Comparison of ENCODE assay signal across 16 cellular contexts in genomic region chr15:85440451-85440850, GRCh38.
DNase-seq lines count a peak whose midpoint lies in the region; ATAC-seq, FAIRE-seq and TF ChIP-seq lines count a peak whose summit lies in the region.
"Had no signal": no experiment of that assay in that cellular context is flagged by ENCODE, and none has a peak within 500 bp of the region (broad histone marks: within the 10 kb centered on the region; RNA-seq: fewer than 3 reads in every experiment).

No MANE protein-coding gene starts in this region.

- H4K20me1 ChIP-seq in GM12878 (ENCODE audit: control insufficient read depth, insufficient read depth), result no peaks in the 10 kb centered on the region

- H3K27ac ChIP-seq in GM12878 (ENCODE audit: control insufficient read depth, insufficient read depth), result 0 out of 2 replicates have a peak overlapping the region, but pooled peaks have one; percentile 4
- H3K27ac ChIP-seq: BLaER1, coronary artery had no signal

- H3K36me3 ChIP-seq in GM12878 (ENCODE audit: control insufficient read depth in 2 of 2, insufficient read depth in 2 of 2, low read length in 1 of 2), result no peaks in the 10 kb centered on the region
- no peaks in the 10 kb centered on the region for H3K36me3 ChIP-seq in HAP-1 (replicated peaks)
- H3K36me3 ChIP-seq: BLaER1 had no signal

- no peaks in the 10 kb centered on the region for H3K9me3 Mint-ChIP-seq in stimulated activated naive CD8-positive, alpha-beta T cell treated with anti-CD3 and anti-CD28 coated beads, Interleukin-15, Interleukin-2, amounts not matched to agents 100 ng/mL and 50 ng/mL, for 24 hours

- H3K27me3 Mint-ChIP-seq in stimulated activated naive CD8-positive, alpha-beta T cell treated with anti-CD3 and anti-CD28 coated beads, Interleukin-15, Interleukin-2, amounts not matched to agents 100 ng/mL and 50 ng/mL, for 24 hours, result no peaks in the 10 kb centered on the region

- CTCF ChIA-PET in GM12878 (lab: Yijun Ruan, JAX), result interaction anchor here (1.2 to 4.0 kb wide), 4 partner anchors 9 to 109 kb away, joined by 3 to 19 read pairs (median 10); no protein-coding TSS in a partner anchor

- H3K27me3 ChIP-seq in GM12878 (replicated peaks in 1 of 2; ENCODE audit: control insufficient read depth in 2 of 2, insufficient read depth in 2 of 2, low read length in 1 of 2) (no peaks in the 10 kb centered on the region), HAP-1 (ENCODE audit: low read depth) (no peaks in the 10 kb centered on the region)
- H3K27me3 ChIP-seq: BLaER1 had no signal

- POLR2A ChIA-PET in GM12878 (lab: Charles Lee), result interaction anchor here (0.5 to 1.0 kb wide), 3 partner anchors 8 to 145 kb away, joined by 3 to 4 read pairs (median 3); no protein-coding TSS in a partner anchor

- H3K4me3 ChIP-seq in GM12878 (no peak overlapping the region), HAP-1 (no peak overlapping the region)
- H3K4me3 ChIP-seq: BLaER1, coronary artery had no signal

- no peak overlapping the region for H2AFZ ChIP-seq in GM12878 (ENCODE audit: control insufficient read depth, low read depth, low read length)

- TF ChIP-seq POLR2A in GM12878 (IDR thresholded peaks at IDR 0.05; ENCODE audit: low read depth, low read length), result no peak

- intact Hi-C loops in GM12878 (cut with micrococcal nuclease; ENCODE audit: unreplicated experiment), result no loop called here

- no peak for FAIRE-seq in GM12878 (lab: Jason Lieb, UNC)

- RAD21 ChIA-PET in GM12878 (lab: Charles Lee; ENCODE audit: unreplicated experiment), result interaction anchor here (0.6 to 1.8 kb wide), 15 partner anchors 9 to 247 kb away, joined by 3 to 14 read pairs (median 4); partner anchors contain the start of gene AKAP13

- ATAC-seq in stimulated activated naive CD8-positive, alpha-beta T cell treated with anti-CD3 and anti-CD28 coated beads, Interleukin-15, Interleukin-2, amounts not matched to agents 100 U/mL and 50 U/mL, for 24 hours, result no peak
- ATAC-seq in HG02885 (IDR thresholded peaks at IDR 0.05; ENCODE audit: poor library complexity, unreplicated experiment) (peak; percentile 59), GM12878 (peak; percentile 64), HG02623 (IDR thresholded peaks at IDR 0.05; ENCODE audit: unreplicated experiment) (no peak)

- BruUV-seq in GM12878 (replicated peaks; lab: Mats Ljungman, UMichigan), result no TSS peak

- in situ Hi-C loops in GM12878 (cut with MboI) (no loop called here), HAP-1 (cut with MboI; ENCODE audit: low sequenced_read_pairs) (no loop called here)

- no peak for DNase-seq in stimulated activated naive CD8-positive, alpha-beta T cell treated with anti-CD3 and anti-CD28 coated beads, Interleukin-15, Interleukin-2, amounts not matched to agents 100 U/mL and 50 U/mL, for 24 hours
- no peak for DNase-seq in GM12878 (ENCODE audit: low read depth, low spot score)
- DNase-seq in HAP-1 (ENCODE audit: low spot score in 2 of 2), result no peak
- DNase-seq in NCI-H128 (lab: John Stamatoyannopoulos, UW; ENCODE audit: unreplicated experiment), result no peak
- no peak for DNase-seq in GM03348 (ENCODE audit: low spot score)
- DNase-seq: foreskin melanocyte, left colon, NCI-H226, posterior cingulate gyrus, Right ventricle myocardium superior, substantia nigra had no signal

- TF ChIP-seq RAD21 in GM12878 (IDR thresholded peaks at IDR 0.05; ENCODE audit: insufficient read depth, low read depth, low read length), result no peak

- peaks cover 51% of the 10 kb centered on the region for H3K4me1 Mint-ChIP-seq in stimulated activated naive CD8-positive, alpha-beta T cell treated with anti-CD3 and anti-CD28 coated beads, Interleukin-15, Interleukin-2, amounts not matched to agents 100 ng/mL and 50 ng/mL, for 24 hours (ENCODE audit: low read depth)

- no peak for TF ChIP-seq CTCF in GM12878 (IDR thresholded peaks at IDR 0.05 in 2 of 3, conservative IDR thresholded peaks at IDR 0.05 in 1 of 3; ENCODE audit: control insufficient read depth in 2 of 3, extremely low read depth in 1 of 3, insufficient read depth in 1 of 3, low read depth in 3 of 3, low read length in 3 of 3)

- peaks cover 35% of the 10 kb centered on the region for H3K79me2 ChIP-seq in GM12878 (ENCODE audit: control insufficient read depth, insufficient read depth, low read length)

- no peak overlapping the region for H3K4me3 Mint-ChIP-seq in stimulated activated naive CD8-positive, alpha-beta T cell treated with anti-CD3 and anti-CD28 coated beads, Interleukin-15, Interleukin-2, amounts not matched to agents 100 ng/mL and 50 ng/mL, for 24 hours

- H3K4me1 ChIP-seq in GM12878 (ENCODE audit: control insufficient read depth, insufficient read depth, low read length) (peaks cover 28% of the 10 kb centered on the region), HAP-1 (peaks cover 30% of the 10 kb centered on the region)

- SMC1A ChIA-PET in GM12878 (lab: Charles Lee; ENCODE audit: uncharacterized antibody, unreplicated experiment), result interaction anchor here (0.9 to 6.2 kb wide), 19 partner anchors 8 to 144 kb away, joined by 3 to 73 read pairs (median 4); no protein-coding TSS in a partner anchor

- no peaks in the 10 kb centered on the region for H3K9me3 ChIP-seq in GM12878 (replicated peaks; ENCODE audit: control insufficient read depth, insufficient read depth, low read length)
- H3K9me3 ChIP-seq in HAP-1, result no peaks in the 10 kb centered on the region
- H3K9me3 ChIP-seq: BLaER1 had no signal

- 7% methylated on average over 2 of the region's 2 CpGs for WGBS in GM12878 (ENCODE audit: insufficient coverage, insufficient replicate concordance, low lambda C conversion rate, missing lambda C conversion rate)

- peak overlapping the region; percentile 78 for H3K27ac Mint-ChIP-seq in stimulated activated naive CD8-positive, alpha-beta T cell treated with anti-CD3 and anti-CD28 coated beads, Interleukin-15, Interleukin-2, amounts not matched to agents 100 ng/mL and 50 ng/mL, for 24 hours

- no peak overlapping the region for H3K4me2 ChIP-seq in GM12878 (ENCODE audit: control insufficient read depth, insufficient read depth)
- H3K4me2 ChIP-seq: BLaER1 had no signal

- no peak for TF ChIP-seq EP300 in GM12878 (IDR thresholded peaks at IDR 0.05; ENCODE audit: borderline replicate concordance in 1 of 2, control insufficient read depth in 1 of 2, low read depth in 2 of 2, low read length in 2 of 2)

- H3K36me3 Mint-ChIP-seq in stimulated activated naive CD8-positive, alpha-beta T cell treated with anti-CD3 and anti-CD28 coated beads, Interleukin-15, Interleukin-2, amounts not matched to agents 100 ng/mL and 50 ng/mL, for 24 hours (ENCODE audit: low read depth), result no peaks in the 10 kb centered on the region

- no peak overlapping the region for H3K9ac ChIP-seq in GM12878 (ENCODE audit: control insufficient read depth, insufficient read depth, low read length)
- H3K9ac ChIP-seq: BLaER1 had no signal

TF ChIP-seq in GM12878, 131 proteins besides CTCF, POLR2A, EP300 and RAD21:
- TF ChIP-seq POLR2AphosphoS5 (IDR thresholded peaks at IDR 0.05; ENCODE audit: low read length), result no peak
- TF ChIP-seq SREBF1 (IDR thresholded peaks at IDR 0.05; ENCODE audit: low read length), result no peak
- TF ChIP-seq SUZ12 (IDR thresholded peaks at IDR 0.05; ENCODE audit: unreplicated experiment), result no peak
- no peak for TF ChIP-seq ELK1 (IDR thresholded peaks at IDR 0.05; ENCODE audit: low read depth, low read length)
- TF ChIP-seq KLF5 (IDR thresholded peaks at IDR 0.05; ENCODE audit: partially characterized antibody), result no peak
- TF ChIP-seq POLR2AphosphoS2 (IDR thresholded peaks at IDR 0.05; ENCODE audit: low read depth, low read length), result no peak
- no peak for TF ChIP-seq ZNF24 (IDR thresholded peaks at IDR 0.05)
- TF ChIP-seq HDAC6 (IDR thresholded peaks at IDR 0.05; ENCODE audit: unreplicated experiment), result no peak
- TF ChIP-seq NBN (IDR thresholded peaks at IDR 0.05), result no peak
- no peak for TF ChIP-seq MYC (IDR thresholded peaks at IDR 0.05; ENCODE audit: insufficient read depth, insufficient read length, insufficient replicate concordance, low read length, severe bottlenecking)
- TF ChIP-seq NR2F1 (conservative IDR thresholded peaks at IDR 0.05), result no peak

Comparison
In these comparisons a context has a peak if more than half of its experiments do, and no peak if none do; other contexts are left out.
1. ATAC-seq: peak in HG02885 (single experiment) and GM12878 (single experiment); none in stimulated activated naive CD8-positive, alpha-beta T cell treated with anti-CD3 and anti-CD28 coated beads, Interleukin-15, Interleukin-2, amounts not matched to agents 100 U/mL and 50 U/mL, for 24 hours (single experiment) and HG02623 (single experiment).